1 cellular context compared by ENCODE assay signal in genomic region chr17:44001461-44001920, GRCh38.
TF ChIP-seq lines count a peak whose summit lies in the region.

No MANE protein-coding gene starts in this region.

TF ChIP-seq in HepG2, 621 proteins besides CTCF, POLR2A, EP300 and RAD21 (continues in another document):
- TF ChIP-seq ZFY (CRISPR knock-in tag; IDR thresholded peaks at IDR 0.05) (peak; percentile 61), E2F5 (CRISPR knock-in tag; conservative IDR thresholded peaks at IDR 0.05) (no peak), RBAK (CRISPR knock-in tag; IDR thresholded peaks at IDR 0.05) (no peak), ZNF781 (CRISPR knock-in tag; IDR thresholded peaks at IDR 0.05; ENCODE audit: borderline replicate concordance, not compliant biosample characterization) (no peak), RBFOX2 (IDR thresholded peaks at IDR 0.05; ENCODE audit: low read depth, low read length) (no peak; the same call in none of the 2 replicates), ZNF883 (CRISPR knock-in tag; IDR thresholded peaks at IDR 0.05; ENCODE audit: not compliant biosample characterization) (no peak), ZMYM2 (CRISPR knock-in tag; IDR thresholded peaks at IDR 0.05) (no peak), ZNF768 (CRISPR knock-in tag; IDR thresholded peaks at IDR 0.05) (no peak), RARA (CRISPR knock-in tag; IDR thresholded peaks at IDR 0.05) (peak; percentile 85), ZNF747 (CRISPR knock-in tag; IDR thresholded peaks at IDR 0.05; ENCODE audit: borderline replicate concordance) (no peak; the same call in 1 of the 2 replicates), NKX3-1 (CRISPR knock-in tag; IDR thresholded peaks at IDR 0.05) (no peak), ZNF326 (CRISPR knock-in tag; IDR thresholded peaks at IDR 0.05; ENCODE audit: borderline replicate concordance) (no peak), NONO (IDR thresholded peaks at IDR 0.05) (no peak), NONO (CRISPR knock-in tag; conservative IDR thresholded peaks at IDR 0.05) (peak; percentile 58; the same call in 1 of the 2 replicates), ARID3A (IDR thresholded peaks at IDR 0.05; ENCODE audit: low read depth, low read length) (peak; percentile 5; the same call in 1 of the 2 replicates), SMC3 (IDR thresholded peaks at IDR 0.05; ENCODE audit: low read length) (0 out of 2 replicates have a peak, but pooled peaks have one; percentile 7), STAT6 (CRISPR knock-in tag; IDR thresholded peaks at IDR 0.05; ENCODE audit: borderline replicate concordance) (0 out of 2 replicates have a peak, but pooled peaks have one; percentile 47), GTF2F1 (IDR thresholded peaks at IDR 0.05; ENCODE audit: low read length) (no peak), ZNF33A (CRISPR knock-in tag; IDR thresholded peaks at IDR 0.05; ENCODE audit: borderline replicate concordance) (0 out of 2 replicates have a peak, but pooled peaks have one; percentile 46), ZNF18 (CRISPR knock-in tag; IDR thresholded peaks at IDR 0.05; ENCODE audit: insufficient replicate concordance) (no peak), TFDP1 (CRISPR knock-in tag; IDR thresholded peaks at IDR 0.05; ENCODE audit: borderline replicate concordance) (no peak), ZNF569 (CRISPR knock-in tag; IDR thresholded peaks at IDR 0.05; ENCODE audit: borderline replicate concordance) (no peak), ZBTB37 (CRISPR knock-in tag; IDR thresholded peaks at IDR 0.05) (no peak), ZNF296 (CRISPR knock-in tag; conservative IDR thresholded peaks at IDR 0.05) (no peak), ARNT (IDR thresholded peaks at IDR 0.05) (no peak), DMAP1 (CRISPR knock-in tag; IDR thresholded peaks at IDR 0.05) (0 out of 2 replicates have a peak, but pooled peaks have one; percentile 7), DRAP1 (CRISPR knock-in tag; IDR thresholded peaks at IDR 0.05) (peak; percentile 96), NR0B2 (CRISPR knock-in tag; IDR thresholded peaks at IDR 0.05) (no peak), ZNF652 (CRISPR knock-in tag; IDR thresholded peaks at IDR 0.05; ENCODE audit: borderline replicate concordance, low read depth) (no peak), ZNF777 (CRISPR knock-in tag; IDR thresholded peaks at IDR 0.05) (no peak), ZNF280D (CRISPR knock-in tag; IDR thresholded peaks at IDR 0.05) (no peak), THAP9 (CRISPR knock-in tag; IDR thresholded peaks at IDR 0.05; ENCODE audit: borderline replicate concordance) (peak; percentile 17), RXRB (CRISPR knock-in tag; IDR thresholded peaks at IDR 0.05; ENCODE audit: borderline replicate concordance) (peak; percentile 85), ISX (CRISPR knock-in tag; conservative IDR thresholded peaks at IDR 0.05) (no peak)
